Comparison of ENCODE assay signal across 3 cellular contexts in genomic region chr18:50073319-50073718, GRCh38.
"Had no signal": no experiment of that assay in that cellular context is flagged by ENCODE, and none has a peak within 500 bp of the region (broad histone marks: within the 10 kb centered on the region; RNA-seq: fewer than 3 reads in every experiment).

No MANE protein-coding gene starts in this region.

- DNase-seq: GDM1, GF-D8 had no signal

- H3K4me3 ChIP-seq: GM12878 had no signal
